ENCODE assay signal across 18 cellular contexts in genomic region chr6:120894077-120894476, GRCh38.
DNase-seq lines count a peak whose midpoint lies in the region; ATAC-seq, FAIRE-seq and TF ChIP-seq lines count a peak whose summit lies in the region.
"Had no signal": no experiment of that assay in that cellular context is flagged by ENCODE, and none has a peak within 500 bp of the region (broad histone marks: within the 10 kb centered on the region; RNA-seq: fewer than 3 reads in every experiment).

No MANE protein-coding gene starts in this region.

- H3K4me1 ChIP-seq in pancreas = peaks cover 0 to 2% (median 0%) of the 10 kb centered on the region in 3 donors
- H3K4me1 ChIP-seq: foreskin keratinocyte, left ventricle myocardium inferior, Peyer's patch had no signal

- intact Hi-C loops in pancreas (cut with DNase I) = no loop called here

- FAIRE-seq in pancreas (lab: Jason Lieb, UNC) = no peak

- no peak overlapping the region for H3K4me3 Mint-ChIP-seq in natural killer cell treated with Interleukin-12 subunit alpha and Interleukin-12 subunit beta and Interleukin-15 and Interleukin-18, amount 100 ng/mL, for 72 hours
- H3K4me3 Mint-ChIP-seq: activated CD4-positive, alpha-beta T cell treated with anti-CD3 and anti-CD28 coated beads, Interleukin-2, amount 10 ng/mL, durations not matched to agents 7 days and 5 days; activated naive CD4-positive, alpha-beta T cell treated with anti-CD3 and anti-CD28 coated beads, Interleukin-2, amount 10 ng/mL, durations not matched to agents 7 days and 5 days had no signal

- no peaks in the 10 kb centered on the region for H3K27me3 Mint-ChIP-seq in natural killer cell treated with Interleukin-12 subunit alpha and Interleukin-12 subunit beta and Interleukin-15 and Interleukin-18, amount 100 ng/mL, for 72 hours
- H3K27me3 Mint-ChIP-seq: activated CD4-positive, alpha-beta T cell treated with anti-CD3 and anti-CD28 coated beads, Interleukin-2, amount 10 ng/mL, durations not matched to agents 7 days and 5 days; activated naive CD4-positive, alpha-beta T cell treated with anti-CD3 and anti-CD28 coated beads, Interleukin-2, amount 10 ng/mL, durations not matched to agents 7 days and 5 days had no signal

- 14 to 18% methylated on average over 1 of the region's 1 CpG for WGBS in pancreas, 2 donors

- ATAC-seq in GM18909 (IDR thresholded peaks at IDR 0.05; ENCODE audit: poor library complexity, unreplicated experiment) = peak; percentile 96
- peak; percentile 78 for ATAC-seq in GM21619 (IDR thresholded peaks at IDR 0.05; ENCODE audit: unreplicated experiment)
- peak; percentile 96 for ATAC-seq in HG03159 (IDR thresholded peaks at IDR 0.05; ENCODE audit: unreplicated experiment)
- peak; percentile 28 to 79 (median 68) for ATAC-seq in pancreas
- ATAC-seq in natural killer cell treated with Interleukin-12 subunit alpha and Interleukin-12 subunit beta and Interleukin-15 and Interleukin-18, amount 100 ng/mL, for 72 hours = no peak
- ATAC-seq: foreskin keratinocyte had no signal

- no peak for DNase-seq in pancreas
- DNase-seq in activated CD4-positive, alpha-beta T cell treated with anti-CD3 and anti-CD28 coated beads, Interleukin-2, amount 50 U/mL, for 48 hours = no peak
- no peak for DNase-seq in stimulated activated CD4-positive, alpha-beta T cell treated with anti-CD3 and anti-CD28 coated beads, Interleukin-15, amount 100 ng/mL, for 24 hours
- no peak for DNase-seq in natural killer cell treated with Interleukin-12 subunit alpha and Interleukin-12 subunit beta and Interleukin-15 and Interleukin-18, amount 100 ng/mL, for 72 hours (ENCODE audit: low spot score)
- DNase-seq: activated CD4-positive, alpha-beta T cell treated with anti-CD3 and anti-CD28 coated beads, Interleukin-2, amount 10 ng/mL, durations not matched to agents 7 days and 5 days; activated naive CD4-positive, alpha-beta T cell treated with anti-CD3 and anti-CD28 coated beads, Interleukin-2, amount 10 ng/mL, durations not matched to agents 7 days and 5 days; activated T-cell treated with anti-CD3 and anti-CD28 coated beads for 4 hours; COR-L47; foreskin keratinocyte; left ventricle myocardium inferior; NCI-H82; occipital lobe; Peyer's patch; stimulated activated CD4-positive, alpha-beta T cell treated with anti-CD3 and anti-CD28 coated beads, Interleukin-2, amount 100 ng/mL, for 48 hours had no signal

- H3K9me3 ChIP-seq in pancreas = no peaks in the 10 kb centered on the region
- H3K9me3 ChIP-seq: Peyer's patch had no signal

- H3K36me3 Mint-ChIP-seq in natural killer cell treated with Interleukin-12 subunit alpha and Interleukin-12 subunit beta and Interleukin-15 and Interleukin-18, amount 100 ng/mL, for 72 hours = peaks cover 14% of the 10 kb centered on the region
- H3K36me3 Mint-ChIP-seq: activated naive CD4-positive, alpha-beta T cell treated with anti-CD3 and anti-CD28 coated beads, Interleukin-2, amount 10 ng/mL, durations not matched to agents 7 days and 5 days had no signal

- no peak overlapping the region for H3K27ac Mint-ChIP-seq in natural killer cell treated with Interleukin-12 subunit alpha and Interleukin-12 subunit beta and Interleukin-15 and Interleukin-18, amount 100 ng/mL, for 72 hours
- H3K27ac Mint-ChIP-seq: activated CD4-positive, alpha-beta T cell treated with anti-CD3 and anti-CD28 coated beads, Interleukin-2, amount 10 ng/mL, durations not matched to agents 7 days and 5 days; activated naive CD4-positive, alpha-beta T cell treated with anti-CD3 and anti-CD28 coated beads, Interleukin-2, amount 10 ng/mL, durations not matched to agents 7 days and 5 days had no signal

- no peaks in the 10 kb centered on the region for H3K36me3 ChIP-seq in pancreas
- H3K36me3 ChIP-seq: left ventricle myocardium inferior, Peyer's patch had no signal

- no peak overlapping the region for H3K4me3 ChIP-seq in pancreas
- H3K4me3 ChIP-seq: coronary artery, left ventricle myocardium inferior, Peyer's patch had no signal

- no peak overlapping the region for H3K27ac ChIP-seq in pancreas
- H3K27ac ChIP-seq: coronary artery, foreskin keratinocyte, left ventricle myocardium inferior, Peyer's patch had no signal

- peaks cover 47% of the 10 kb centered on the region for H3K9me3 Mint-ChIP-seq in natural killer cell treated with Interleukin-12 subunit alpha and Interleukin-12 subunit beta and Interleukin-15 and Interleukin-18, amount 100 ng/mL, for 72 hours

- no peaks in the 10 kb centered on the region for H3K4me1 Mint-ChIP-seq in natural killer cell treated with Interleukin-12 subunit alpha and Interleukin-12 subunit beta and Interleukin-15 and Interleukin-18, amount 100 ng/mL, for 72 hours (ENCODE audit: low read depth in 2 of 2)
- H3K4me1 Mint-ChIP-seq: activated CD4-positive, alpha-beta T cell treated with anti-CD3 and anti-CD28 coated beads, Interleukin-2, amount 10 ng/mL, durations not matched to agents 7 days and 5 days; activated naive CD4-positive, alpha-beta T cell treated with anti-CD3 and anti-CD28 coated beads, Interleukin-2, amount 10 ng/mL, durations not matched to agents 7 days and 5 days had no signal

- no peaks in the 10 kb centered on the region for H3K27me3 ChIP-seq in pancreas
- H3K27me3 ChIP-seq: foreskin keratinocyte, Peyer's patch had no signal

- TF ChIP-seq CTCF in pancreas (IDR thresholded peaks at IDR 0.05) = no peak

Comparison
In these comparisons a context has a peak if more than half of its experiments do, and no peak if none do; other contexts are left out.
1. ATAC-seq: peak in GM18909 (single experiment), GM21619 (single experiment), HG03159 (single experiment) and pancreas (4 of 4); none in natural killer cell treated with Interleukin-12 subunit alpha and Interleukin-12 subunit beta and Interleukin-15 and Interleukin-18, amount 100 ng/mL, for 72 hours (0 of 2).